In the genomic region with DNA sequence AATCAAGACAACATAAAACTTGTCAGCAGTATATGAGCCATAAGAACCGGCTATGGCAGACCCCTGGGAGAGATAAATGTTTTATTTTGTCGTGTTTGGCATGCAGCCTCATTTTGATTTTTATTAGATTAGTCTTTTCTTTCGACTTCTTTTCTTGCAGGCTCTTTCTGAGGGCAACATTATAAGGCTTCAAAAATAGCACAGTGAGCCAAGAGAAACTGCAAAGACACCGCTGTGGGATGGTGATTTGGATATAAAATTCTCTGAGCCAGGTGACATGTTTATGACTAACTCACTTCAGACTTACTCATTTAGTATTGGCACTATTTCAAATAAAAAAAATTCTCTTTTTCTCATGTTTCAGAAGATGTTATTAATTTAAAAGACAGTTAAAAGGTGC, we compare ENCODE assay signal across 21 cellular contexts.
"Had no signal": no experiment of that assay in that cellular context is flagged by ENCODE, and none has a peak within 500 bp of the region (broad histone marks: within the 10 kb centered on the region; RNA-seq: fewer than 3 reads in every experiment).

No MANE protein-coding gene starts in this region.

- H3K4me3 ChIP-seq: dorsolateral prefrontal cortex, left ventricle myocardium inferior, lower lobe of right lung, prostate gland, right lobe of liver, tibial artery, upper lobe of right lung had no signal

- H3K27ac ChIP-seq: dorsolateral prefrontal cortex, left ventricle myocardium inferior, lower lobe of right lung, parathyroid adenoma, prostate gland, right lobe of liver, tibial artery, upper lobe of right lung had no signal

- H3K27ac Mint-ChIP-seq: stimulated activated effector memory CD8-positive, alpha-beta T cell treated with anti-CD3 and anti-CD28 coated beads, Interleukin-12 subunit alpha, Interleukin-12 subunit beta, amount 100 ng/mL, for 72 hours; stimulated activated naive CD8-positive, alpha-beta T cell treated with anti-CD3 and anti-CD28 coated beads, Interleukin-15, Interleukin-2, amounts not matched to agents 100 ng/mL and 50 ng/mL, for 24 hours had no signal

- H3K36me3 ChIP-seq: left ventricle myocardium inferior, lower lobe of right lung, prostate gland, right lobe of liver, tibial artery, upper lobe of right lung had no signal

- H3K9me3 ChIP-seq: left ventricle myocardium inferior, lower lobe of right lung, prostate gland, right lobe of liver, tibial artery, upper lobe of right lung had no signal

- H3K27me3 ChIP-seq: right lobe of liver, tibial artery, upper lobe of right lung had no signal

- H3K27me3 Mint-ChIP-seq: stimulated activated naive CD8-positive, alpha-beta T cell treated with anti-CD3 and anti-CD28 coated beads, Interleukin-15, Interleukin-2, amounts not matched to agents 100 ng/mL and 50 ng/mL, for 24 hours had no signal

- H2AFZ ChIP-seq: parathyroid adenoma had no signal

- H3K79me2 ChIP-seq: parathyroid adenoma had no signal

- H3K4me1 ChIP-seq: left ventricle myocardium inferior, lower lobe of right lung, parathyroid adenoma, prostate gland, right lobe of liver, tibial artery, upper lobe of right lung had no signal

- H3K4me1 Mint-ChIP-seq: naive B cell; stimulated activated effector memory CD8-positive, alpha-beta T cell treated with anti-CD3 and anti-CD28 coated beads, Interleukin-12 subunit alpha, Interleukin-12 subunit beta, amount 100 ng/mL, for 72 hours had no signal

- H3K4me3 Mint-ChIP-seq: naive B cell; nephron progenitor cell; stimulated activated effector memory CD8-positive, alpha-beta T cell treated with anti-CD3 and anti-CD28 coated beads, Interleukin-12 subunit alpha, Interleukin-12 subunit beta, amount 100 ng/mL, for 72 hours; stimulated activated naive CD8-positive, alpha-beta T cell treated with anti-CD3 and anti-CD28 coated beads, Interleukin-15, Interleukin-2, amounts not matched to agents 100 ng/mL and 50 ng/mL, for 24 hours had no signal

- DNase-seq: cortex of kidney; dorsolateral prefrontal cortex; effector CD8-positive, alpha-beta T cell; kidney; left cardiac atrium; left ventricle myocardium inferior; lower lobe of right lung; mesenchymal stem cell; naive B cell; nephron progenitor cell; retina; right lobe of liver; stimulated activated CD4-positive, alpha-beta T cell treated with anti-CD3 and anti-CD28 coated beads, Interleukin-4, amount 100 ng/mL, for 1 hour; stimulated activated CD8-positive, alpha-beta memory T cell treated with anti-CD3 and anti-CD28 coated beads, Interleukin-4, amount 100 ng/mL, for 48 hours; tibial artery; upper lobe of right lung had no signal

- H3K9ac ChIP-seq: parathyroid adenoma had no signal

- ATAC-seq: esophagus mucosa, left cardiac atrium, lower lobe of right lung, right lobe of liver, upper lobe of right lung had no signal

- H3K36me3 Mint-ChIP-seq: naive B cell; stimulated activated effector memory CD8-positive, alpha-beta T cell treated with anti-CD3 and anti-CD28 coated beads, Interleukin-12 subunit alpha, Interleukin-12 subunit beta, amount 100 ng/mL, for 72 hours had no signal

- FAIRE-seq: kidney had no signal

- H3K9me3 Mint-ChIP-seq: nephron progenitor cell; stimulated activated naive CD8-positive, alpha-beta T cell treated with anti-CD3 and anti-CD28 coated beads, Interleukin-15, Interleukin-2, amounts not matched to agents 100 ng/mL and 50 ng/mL, for 24 hours had no signal
